In the genomic region with DNA sequence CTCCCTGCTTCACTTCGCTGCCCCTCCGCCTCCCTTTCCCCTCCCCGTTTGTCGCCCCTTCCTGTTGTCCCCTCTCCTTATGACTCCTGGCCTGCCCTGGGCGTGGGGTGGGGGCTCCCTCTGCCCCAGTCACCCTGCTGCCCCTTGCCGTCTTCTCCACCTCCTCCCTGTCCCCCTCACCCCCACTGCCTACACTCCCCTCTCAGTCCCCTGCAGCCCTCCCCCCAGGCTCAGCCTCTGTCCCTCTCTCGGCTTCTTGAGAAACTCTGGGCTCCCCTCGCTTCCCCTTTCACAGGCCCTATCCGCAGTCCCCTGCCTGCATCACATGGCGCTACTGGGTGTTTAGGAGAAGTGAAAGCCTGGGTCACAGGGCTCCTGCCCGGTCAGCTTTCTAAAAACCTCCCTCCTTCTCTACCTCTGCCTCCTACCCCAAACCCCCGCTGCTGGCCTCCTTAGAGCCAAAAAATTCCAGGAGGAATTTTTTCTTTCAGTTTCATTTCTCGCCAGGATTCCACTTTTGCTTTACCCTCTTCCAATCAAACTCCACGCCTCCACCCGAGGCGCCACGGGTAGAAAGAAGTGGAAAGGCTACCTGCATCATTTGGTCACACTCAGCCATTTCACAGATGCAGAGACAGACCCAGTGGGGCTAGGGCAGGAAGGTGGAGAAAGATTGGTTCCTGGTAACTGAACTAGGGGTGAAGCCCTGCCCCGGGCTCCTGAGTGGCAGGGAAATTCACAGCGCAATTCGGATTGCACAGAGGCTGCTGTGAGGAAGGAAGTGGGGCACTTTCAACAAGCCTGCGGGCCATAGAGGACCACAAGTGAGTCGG, we compare ENCODE assay signal across 1 cellular context.
A peak's percentile ranks its signal among the peaks of the same experiment; 100 is the strongest.
TF ChIP-seq lines count a peak whose summit lies in the region.

A gene (minus strand): TSS at position 268 of the 833 bp plus-strand sequence. CDS start 625 bp downstream, outside the sequence.

TF ChIP-seq in H1, 55 proteins besides CTCF, POLR2A, EP300 and RAD21 (continued from another document):
- TF ChIP-seq, protein P1, sequence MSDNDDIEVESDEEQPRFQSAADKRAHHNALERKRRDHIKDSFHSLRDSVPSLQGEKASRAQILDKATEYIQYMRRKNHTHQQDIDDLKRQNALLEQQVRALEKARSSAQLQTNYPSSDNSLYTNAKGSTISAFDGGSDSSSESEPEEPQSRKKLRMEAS (IDR thresholded peaks at IDR 0.05): peak; percentile 58; the same call in 1 of the 2 replicates
- TF ChIP-seq RFX5 (IDR thresholded peaks at IDR 0.05; ENCODE audit: borderline replicate concordance, low read depth, low read length) (no peak), ASH2L (IDR thresholded peaks at IDR 0.05; ENCODE audit: low read length) (peak; percentile 88)
TF ChIP-seq in H1: peak in this region for 5.
